In the genomic region with DNA sequence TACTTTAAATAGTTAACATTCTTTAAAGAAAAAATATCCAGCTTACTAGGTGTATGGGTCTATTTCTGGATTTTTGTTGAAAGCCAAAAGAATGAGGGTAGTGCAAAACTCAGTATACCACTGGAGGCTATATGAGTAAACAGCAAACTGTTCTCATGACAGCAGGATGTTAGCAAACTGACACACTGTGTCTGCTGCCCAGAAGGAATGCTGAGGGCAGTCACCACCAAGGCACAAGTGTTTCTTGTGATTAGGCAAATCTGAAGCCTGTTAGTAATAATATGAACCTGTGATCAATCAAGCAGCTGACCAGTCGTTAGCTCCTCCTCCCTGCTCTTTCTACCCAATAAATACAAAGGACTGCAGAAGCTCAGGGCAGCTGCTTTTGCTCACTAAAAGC, we compare ENCODE assay signal across 20 cellular contexts. TPM values are rescaled to one million over a fixed set of nuclear protein-coding genes. Genes with fewer than 3 reads are reported as not detected.
DNase-seq lines count a peak whose midpoint lies in the region; ATAC-seq, FAIRE-seq and TF ChIP-seq lines count a peak whose summit lies in the region.
"Had no signal": no experiment of that assay in that cellular context is flagged by ENCODE, and none has a peak within 500 bp of the region (broad histone marks: within the 10 kb centered on the region; RNA-seq: fewer than 3 reads in every experiment).

No MANE protein-coding gene starts in this region.

- H3K36me3 ChIP-seq in adipocyte (ENCODE audit: control insufficient read depth, insufficient read depth, low read length, severe bottlenecking), result no peaks in the 10 kb centered on the region
- no peaks in the 10 kb centered on the region for H3K36me3 ChIP-seq in kidney epithelial cell (ENCODE audit: control insufficient read depth, insufficient read depth, low read length)

- POLR2A ChIA-PET in A549 (lab: Yijun Ruan, JAX), result no interaction called here

- H3K27me3 ChIP-seq in adipocyte (replicated peaks; ENCODE audit: control insufficient read depth, insufficient read depth, low read length), result no peaks in the 10 kb centered on the region
- no peaks in the 10 kb centered on the region for H3K27me3 ChIP-seq in kidney epithelial cell (ENCODE audit: control insufficient read depth, insufficient read depth, low read length)

- no peak for FAIRE-seq in A549 (lab: Jason Lieb, UNC)

- H3K4me3 Mint-ChIP-seq in activated naive CD8-positive, alpha-beta T cell treated with anti-CD3 and anti-CD28 coated beads, Interleukin-2, amount 50 U/mL, for 24 hours, result no peak overlapping the region
- H3K4me3 Mint-ChIP-seq: CD8-positive, alpha-beta memory T cell; effector memory CD8-positive, alpha-beta T cell; T-helper 17 cell had no signal

- no peak for TF ChIP-seq POLR2A in A549 (IDR thresholded peaks at IDR 0.05; ENCODE audit: low read length)

- CTCF ChIA-PET in A549 (lab: Yijun Ruan, JAX), result interaction anchor here (1.4 kb wide), 1 partner anchor 19 kb away, joined by 4 read pairs; no protein-coding TSS in a partner anchor

- no peaks in the 10 kb centered on the region for H3K27me3 Mint-ChIP-seq in activated naive CD8-positive, alpha-beta T cell treated with anti-CD3 and anti-CD28 coated beads, Interleukin-2, amount 50 U/mL, for 24 hours

- H3K4me1 Mint-ChIP-seq in activated naive CD8-positive, alpha-beta T cell treated with anti-CD3 and anti-CD28 coated beads, Interleukin-2, amount 50 U/mL, for 24 hours, result no peaks in the 10 kb centered on the region
- H3K4me1 Mint-ChIP-seq: CD8-positive, alpha-beta memory T cell; T-helper 17 cell had no signal

- WGBS in A549 (ENCODE audit: missing lambda C conversion rate), result 12% methylated on average over 1 of the region's 1 CpG

- peak overlapping the region; percentile 43 for H3K4me2 ChIP-seq in A549

- TF ChIP-seq CTCF in A549 (IDR thresholded peaks at IDR 0.05), result no peak
- TF ChIP-seq CTCF in kidney epithelial cell (IDR thresholded peaks at IDR 0.05; ENCODE audit: insufficient read depth, low read length, poor library complexity, severe bottlenecking), result no peak

- peak overlapping the region in 1 of 2 experiments; percentile 23; a peak in 2 of 6 replicates for H3K27ac ChIP-seq in A549

- no peak for TF ChIP-seq EP300 in A549 (IDR thresholded peaks at IDR 0.05)

- H3K9me3 Mint-ChIP-seq in activated naive CD8-positive, alpha-beta T cell treated with anti-CD3 and anti-CD28 coated beads, Interleukin-2, amount 50 U/mL, for 24 hours, result no peaks in the 10 kb centered on the region
- H3K9me3 Mint-ChIP-seq: effector memory CD8-positive, alpha-beta T cell had no signal

- H3K9me3 ChIP-seq in A549, result peaks cover 5% of the 10 kb centered on the region; the same call in 1 of the 3 replicates
- no peaks in the 10 kb centered on the region for H3K9me3 ChIP-seq in adipocyte (ENCODE audit: control insufficient read depth, low read length)

- peak in 1 of 2 experiments; percentile 43; a peak in 3 of 6 replicates for ATAC-seq in A549
- no peak for ATAC-seq in GM18858 (IDR thresholded peaks at IDR 0.05; ENCODE audit: unreplicated experiment)
- ATAC-seq in activated naive CD8-positive, alpha-beta T cell treated with anti-CD3 and anti-CD28 coated beads, Interleukin-2, amount 50 U/mL, for 24 hours, result no peak
- no peak for ATAC-seq in GM19455 (IDR thresholded peaks at IDR 0.05; ENCODE audit: unreplicated experiment)
- ATAC-seq: effector memory CD8-positive, alpha-beta T cell; left cardiac atrium; T-helper 17 cell had no signal

- H3K4me1 ChIP-seq in A549 (peaks cover 27% of the 10 kb centered on the region), adipocyte (ENCODE audit: control insufficient read depth, insufficient read depth, low read length) (peaks cover 9% of the 10 kb centered on the region)

- no peak overlapping the region for H3K9ac ChIP-seq in adipocyte (ENCODE audit: low read length)

- no peaks in the 10 kb centered on the region for H3K36me3 Mint-ChIP-seq in activated naive CD8-positive, alpha-beta T cell treated with anti-CD3 and anti-CD28 coated beads, Interleukin-2, amount 50 U/mL, for 24 hours (ENCODE audit: low read depth)
- H3K36me3 Mint-ChIP-seq: CD8-positive, alpha-beta memory T cell had no signal

- no peak for TF ChIP-seq RAD21 in A549 (conservative IDR thresholded peaks at IDR 0.05 in 1 of 2, IDR thresholded peaks at IDR 0.05 in 1 of 2)

- H3K4me3 ChIP-seq in A549, result no peak overlapping the region
- no peak overlapping the region for H3K4me3 ChIP-seq in adipocyte (ENCODE audit: low read length)
- H3K4me3 ChIP-seq in kidney epithelial cell (ENCODE audit: low read depth, low read length), result no peak overlapping the region

- H3K27ac Mint-ChIP-seq in activated naive CD8-positive, alpha-beta T cell treated with anti-CD3 and anti-CD28 coated beads, Interleukin-2, amount 50 U/mL, for 24 hours, result no peak overlapping the region
- H3K27ac Mint-ChIP-seq: CD8-positive, alpha-beta memory T cell; effector memory CD8-positive, alpha-beta T cell; T-helper 17 cell had no signal

- DNase-seq in A549 (ENCODE audit: low read depth in 1 of 2, low spot score in 1 of 2), result peak in 1 of 2 experiments; percentile 28
- DNase-seq in HT1080 (ENCODE audit: low read depth), result peak; percentile 11
- peak; percentile 15 for DNase-seq in adipocyte (ENCODE audit: low read depth)
- DNase-seq in kidney epithelial cell (ENCODE audit: low read depth), result peak; percentile 44
- no peak for DNase-seq in NCI-H1105 (lab: John Stamatoyannopoulos, UW)
- no peak for DNase-seq in activated naive CD8-positive, alpha-beta T cell treated with anti-CD3 and anti-CD28 coated beads, Interleukin-2, amount 50 U/mL, for 24 hours
- DNase-seq: CD8-positive, alpha-beta memory T cell; effector memory CD8-positive, alpha-beta T cell; hypothalamus; IMR-90; left cardiac atrium; nucleus accumbens; RPMI8226; T-helper 17 cell had no signal

TF ChIP-seq in A549, 52 proteins besides CTCF, POLR2A, EP300 and RAD21:
- TF ChIP-seq ESRRA (IDR thresholded peaks at IDR 0.05; ENCODE audit: borderline replicate concordance, low read length) (no peak), FOXS1 (CRISPR knock-in tag; IDR thresholded peaks at IDR 0.05) (no peak), NPAS2 (CRISPR knock-in tag; IDR thresholded peaks at IDR 0.05; ENCODE audit: borderline replicate concordance) (no peak)

RNA-seq across cellular contexts. Expression of a gene that starts 50.5 kb away (rescaled TPM):
- not detected in 2 replicates for polyA plus RNA-seq in A549 (2011; rRNA removed)
- not detected in 2 replicates for polyA plus RNA-seq in A549 (2012; cell fraction: cytosol; rRNA removed)
- not detected in 2 replicates for polyA plus RNA-seq in A549 (2012; cell fraction: nucleus; rRNA removed)
- polyA plus RNA-seq in A549 (2017; fragmentation: RNase III; extraction: RNeasy Plus Mini Kit Qiagen cat#74134 plus additional on column Dnase treatment), result not detected in 3 replicates
- polyA minus RNA-seq in A549 (2011; rRNA and poly(A)+ RNA removed), result not detected in 2 replicates
- not detected in 2 replicates for total RNA-seq in HT1080 (2014; rRNA removed; shearing (Covaris generic))
- not detected in 2 replicates for polyA plus RNA-seq in HT1080 (2015; cell fraction: cytosol; rRNA removed)
- polyA plus RNA-seq in HT1080 (2015; cell fraction: nucleus; rRNA removed), result not detected in 2 replicates
- not detected in 2 replicates for total RNA-seq in kidney epithelial cell
- total RNA-seq: CD8-positive, alpha-beta memory T cell; cerebellum; IMR-90; left cardiac atrium; mononuclear cell; T-helper 17 cell had no signal
- polyA plus RNA-seq: adipose tissue; AG04450; CD8-positive, alpha-beta memory T cell; IMR-90 had no signal

Comparison
In these comparisons a context has a peak if more than half of its experiments do, and no peak if none do; other contexts are left out.
1. DNase-seq: peak in HT1080 (single experiment), adipocyte (single experiment) and kidney epithelial cell (single experiment); none in NCI-H1105 (single experiment) and activated naive CD8-positive, alpha-beta T cell treated with anti-CD3 and anti-CD28 coated beads, Interleukin-2, amount 50 U/mL, for 24 hours (single experiment).